10 cellular contexts compared by ENCODE assay signal in the genomic region with DNA sequence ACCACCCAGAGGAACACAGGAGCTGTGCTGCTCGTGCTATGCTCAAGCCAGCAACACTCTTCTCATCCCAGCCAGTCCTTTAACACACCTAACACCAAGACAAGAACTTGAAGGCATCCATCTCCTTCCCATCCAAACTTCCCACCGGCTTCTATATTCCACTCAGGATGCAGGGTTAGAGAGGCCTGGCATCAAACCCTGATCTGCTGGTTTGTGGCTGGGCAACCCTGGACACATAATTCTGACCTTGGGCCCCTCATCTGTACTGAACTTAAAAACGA. TPM values are rescaled to one million over a fixed set of nuclear protein-coding genes. Genes with fewer than 3 reads are reported as not detected.
DNase-seq lines count a peak whose midpoint lies in the region; ATAC-seq, FAIRE-seq and TF ChIP-seq lines count a peak whose summit lies in the region.
"Had no signal": no experiment of that assay in that cellular context is flagged by ENCODE, and none has a peak within 500 bp of the region (broad histone marks: within the 10 kb centered on the region; RNA-seq: fewer than 3 reads in every experiment).

No MANE protein-coding gene starts in this region.

- H3K9me3 ChIP-seq in AG04450 (ENCODE audit: control insufficient read depth, insufficient read depth, low read length), result no peaks in the 10 kb centered on the region
- H3K9me3 ChIP-seq in HAP-1, result no peaks in the 10 kb centered on the region
- H3K9me3 ChIP-seq in keratinocyte (ENCODE audit: control insufficient read depth, low read depth, low read length), result no peaks in the 10 kb centered on the region

- H3K9ac ChIP-seq in keratinocyte (ENCODE audit: control insufficient read depth, extremely low read depth, insufficient read depth, low read length), result peak overlapping the region; percentile 100

- peak overlapping the region; percentile 99 for H3K4me3 Mint-ChIP-seq in activated CD8-positive, alpha-beta T cell treated with anti-CD3 and anti-CD28 coated beads, Interleukin-2, amount 10 ng/mL, durations not matched to agents 7 days and 5 days

- FAIRE-seq in keratinocyte (lab: Jason Lieb, UNC), result no peak

- DNase-seq in AG04450 (ENCODE audit: low read depth, low spot score) (no peak), HAP-1 (ENCODE audit: low spot score in 2 of 2) (no peak), keratinocyte (ENCODE audit: low read depth, low spot score) (no peak), NCI-H748 (lab: John Stamatoyannopoulos, UW; ENCODE audit: unreplicated experiment) (no peak)
- DNase-seq in activated CD8-positive, alpha-beta T cell treated with anti-CD3 and anti-CD28 coated beads, Interleukin-2, amount 10 ng/mL, durations not matched to agents 7 days and 5 days, result no peak
- no peak for DNase-seq in effector CD8-positive, alpha-beta T cell (lab: John Stamatoyannopoulos, UW)
- no peak for DNase-seq in activated CD4-positive, CD25-positive, alpha-beta regulatory T cell treated with anti-CD3 and anti-CD28 coated beads, Interleukin-2, amount 50 U/mL, for 72 hours
- DNase-seq: NCI-H2029 treated with DMSO at 0.1 percent for 48 hours, occipital lobe had no signal

- peaks cover 74% of the 10 kb centered on the region for H3K4me1 Mint-ChIP-seq in activated CD8-positive, alpha-beta T cell treated with anti-CD3 and anti-CD28 coated beads, Interleukin-2, amount 10 ng/mL, durations not matched to agents 7 days and 5 days (ENCODE audit: low read depth)

- H3K79me2 ChIP-seq in keratinocyte (ENCODE audit: control insufficient read depth, insufficient read depth, low read length), result peaks cover 39% of the 10 kb centered on the region

- no peaks in the 10 kb centered on the region for H3K9me3 Mint-ChIP-seq in activated CD8-positive, alpha-beta T cell treated with anti-CD3 and anti-CD28 coated beads, Interleukin-2, amount 10 ng/mL, durations not matched to agents 7 days and 5 days (ENCODE audit: insufficient read depth)

- in situ Hi-C loops in HAP-1 (cut with MboI; ENCODE audit: low sequenced_read_pairs), result no loop called here

- no peaks in the 10 kb centered on the region for H3K27me3 ChIP-seq in AG04450 (ENCODE audit: control insufficient read depth, insufficient read depth, low read length)
- H3K27me3 ChIP-seq in HAP-1 (ENCODE audit: low read depth), result no peaks in the 10 kb centered on the region
- H3K27me3 ChIP-seq in keratinocyte (ENCODE audit: control insufficient read depth, extremely low read depth, insufficient read depth, low read length), result no peaks in the 10 kb centered on the region

- ATAC-seq in activated CD8-positive, alpha-beta T cell treated with anti-CD3 and anti-CD28 coated beads, Interleukin-2, amount 10 ng/mL, durations not matched to agents 7 days and 5 days, result no peak
- no peak for ATAC-seq in GM19463 (IDR thresholded peaks at IDR 0.05; ENCODE audit: unreplicated experiment)

- no peak overlapping the region for H2AFZ ChIP-seq in keratinocyte (ENCODE audit: control insufficient read depth, low read length)

- H3K4me2 ChIP-seq in keratinocyte (ENCODE audit: control insufficient read depth, extremely low read depth, insufficient read depth, low read depth, low read length), result peak overlapping the region; percentile 99

- H3K27ac ChIP-seq in AG04450 (ENCODE audit: low read depth, low read length), result no peak overlapping the region
- no peak overlapping the region for H3K27ac ChIP-seq in keratinocyte (ENCODE audit: control insufficient read depth, insufficient read depth, low read length)

- peak overlapping the region; percentile 40 for H3K4me3 ChIP-seq in AG04450 (ENCODE audit: low read depth, low read length)
- peak overlapping the region; percentile 98 for H3K4me3 ChIP-seq in HAP-1
- H3K4me3 ChIP-seq in keratinocyte (ENCODE audit: control insufficient read depth in 2 of 3, extremely low read depth in 1 of 3, insufficient read depth in 2 of 3, low read depth in 1 of 3, low read length in 3 of 3), result peak overlapping the region; percentile 77 to 100 (median 99)

- peaks cover 20% of the 10 kb centered on the region for H4K20me1 ChIP-seq in keratinocyte (ENCODE audit: control insufficient read depth, extremely low read depth, insufficient read depth, low read length)

- H3K4me1 ChIP-seq in HAP-1 (peaks cover 15% of the 10 kb centered on the region), keratinocyte (ENCODE audit: control insufficient read depth, extremely low read depth, insufficient read depth, low read length) (peaks cover 40% of the 10 kb centered on the region)

- TF ChIP-seq CTCF in AG04450 (IDR thresholded peaks at IDR 0.05; ENCODE audit: low read depth, low read length) (no peak), keratinocyte (optimal IDR thresholded peaks at IDR 0.05 in 1 of 3, IDR thresholded peaks at IDR 0.05 in 1 of 3, conservative IDR thresholded peaks at IDR 0.05 in 1 of 3; ENCODE audit: extremely low read depth in 1 of 3, insufficient read depth in 2 of 3, low read length in 3 of 3) (no peak)

- H3K27me3 Mint-ChIP-seq in activated CD8-positive, alpha-beta T cell treated with anti-CD3 and anti-CD28 coated beads, Interleukin-2, amount 10 ng/mL, durations not matched to agents 7 days and 5 days (ENCODE audit: low read depth), result no peaks in the 10 kb centered on the region

- peaks cover 62% of the 10 kb centered on the region for H3K36me3 Mint-ChIP-seq in activated CD8-positive, alpha-beta T cell treated with anti-CD3 and anti-CD28 coated beads, Interleukin-2, amount 10 ng/mL, durations not matched to agents 7 days and 5 days (ENCODE audit: low read depth)

- dilution Hi-C loops in keratinocyte (cut with MboI; ENCODE audit: extremely low pct_ligation_motif_present, low sequenced_read_pairs), result no loop called here

- H3K9me1 ChIP-seq in keratinocyte (ENCODE audit: control insufficient read depth, extremely low read depth, insufficient read depth, low read length), result no peaks in the 10 kb centered on the region

- H3K36me3 ChIP-seq in HAP-1 (replicated peaks) (peaks cover 52% of the 10 kb centered on the region), keratinocyte (ENCODE audit: control insufficient read depth in 2 of 2, extremely low read depth in 1 of 2, insufficient read depth in 2 of 2, low read length in 2 of 2) (peaks cover 21 to 38% of the 10 kb centered on the region in 2 experiments)

- H3K27ac Mint-ChIP-seq in activated CD8-positive, alpha-beta T cell treated with anti-CD3 and anti-CD28 coated beads, Interleukin-2, amount 10 ng/mL, durations not matched to agents 7 days and 5 days, result peak overlapping the region; percentile 99

- POLR2A ChIA-PET in AG04450 (lab: Yijun Ruan, JAX), result no interaction called here
- POLR2A ChIA-PET in activated CD8-positive, alpha-beta T cell treated with anti-CD3 and anti-CD28 coated beads, Interleukin-2, amount 10 ng/mL, durations not matched to agents 7 days and 5 days (lab: Charles Lee), result interaction anchor here (0.6 to 13.9 kb wide), 4 partner anchors 11 to 38 kb away, joined by 3 to 234 read pairs (median 21); a partner anchor contains a TSS

- CTCF ChIA-PET in AG04450 (lab: Charles Lee), result no interaction called here
- CTCF ChIA-PET in activated CD8-positive, alpha-beta T cell treated with anti-CD3 and anti-CD28 coated beads, Interleukin-2, amount 10 ng/mL, durations not matched to agents 7 days and 5 days (lab: Charles Lee), result interaction anchor here (0.8 to 4.2 kb wide), 2 partner anchors 11 to 15 kb away, joined by 3 to 28 read pairs; a partner anchor contains a TSS

RNA-seq across cellular contexts. Expression of a gene that starts 5.6 kb away (rescaled TPM):
- not detected in 2 replicates for polyA plus RNA-seq in AG04450 (2011; rRNA removed)
- 0.09 TPM in 1 of 2 replicates, not detected in the other for polyA minus RNA-seq in AG04450 (2011; rRNA and poly(A)+ RNA removed)
- 100 to 1,000 TPM; 435 to 453 TPM for total RNA-seq in activated CD8-positive, alpha-beta T cell treated with anti-CD3 and anti-CD28 coated beads, Interleukin-2, amount 10 ng/mL, durations not matched to agents 7 days and 5 days
- 0.02 to 0.13 TPM (median 0.03 TPM) in 3 replicates for polyA plus RNA-seq in keratinocyte
- 0.20 TPM for polyA plus RNA-seq in keratinocyte (2011; ENCODE audit: low read depth)
- not detected in 2 replicates for polyA plus RNA-seq in keratinocyte (2011; cell fraction: cytosol; rRNA removed)
- polyA plus RNA-seq in keratinocyte (2011; cell fraction: nucleus; rRNA removed), result 0.09 and 0.12 TPM in 2 replicates
- polyA plus RNA-seq in keratinocyte (2012; ENCODE audit: low replicate concordance), result 0.03 and 0.14 TPM in 2 replicates
- 0.13 to 0.26 TPM in 2 of 3 replicates, not detected in the other for polyA minus RNA-seq in keratinocyte
- 1.2 TPM for polyA minus RNA-seq in keratinocyte (2011; cell fraction: cytosol; rRNA and poly(A)+ RNA removed)
- 0.54 and 0.63 TPM in 2 replicates for polyA minus RNA-seq in keratinocyte (2011; cell fraction: nucleus; rRNA and poly(A)+ RNA removed)

RNA-seq across cellular contexts. Expression of a gene that starts 15.6 kb away (rescaled TPM):
- polyA plus RNA-seq in AG04450 (2011; rRNA removed) (24.7 and 40.6 TPM in 2 replicates), keratinocyte (44.8 to 70.0 TPM (median 57.5 TPM) in 3 replicates)
- 35.8 and 59.6 TPM in 2 replicates for polyA minus RNA-seq in AG04450 (2011; rRNA and poly(A)+ RNA removed)
- total RNA-seq in activated CD8-positive, alpha-beta T cell treated with anti-CD3 and anti-CD28 coated beads, Interleukin-2, amount 10 ng/mL, durations not matched to agents 7 days and 5 days, result 10 to 100 TPM; 99.6 to 99.9 TPM
- 31.5 TPM for polyA plus RNA-seq in keratinocyte (2011; ENCODE audit: low read depth)
- polyA plus RNA-seq in keratinocyte (2011; cell fraction: cytosol; rRNA removed), result 58.8 and 93.0 TPM in 2 replicates
- 62.5 and 88.4 TPM in 2 replicates for polyA plus RNA-seq in keratinocyte (2011; cell fraction: nucleus; rRNA removed)
- 31.8 and 69.4 TPM in 2 replicates for polyA plus RNA-seq in keratinocyte (2012; ENCODE audit: low replicate concordance)
- 60.1 to 222 TPM (median 81.8 TPM) in 3 replicates for polyA minus RNA-seq in keratinocyte
- polyA minus RNA-seq in keratinocyte (2011; cell fraction: cytosol; rRNA and poly(A)+ RNA removed), result 93.0 TPM
- 33.3 and 46.5 TPM in 2 replicates for polyA minus RNA-seq in keratinocyte (2011; cell fraction: nucleus; rRNA and poly(A)+ RNA removed)

Comparison
In these comparisons a context has a peak if more than half of its experiments do, and no peak if none do; other contexts are left out.
1. H3K4me3 ChIP-seq: peak in every context shown above with its lines; median percentile 99 in keratinocyte; 98 in HAP-1; 40 in AG04450.